ENCODE assay signal across 22 cellular contexts in the genomic region with DNA sequence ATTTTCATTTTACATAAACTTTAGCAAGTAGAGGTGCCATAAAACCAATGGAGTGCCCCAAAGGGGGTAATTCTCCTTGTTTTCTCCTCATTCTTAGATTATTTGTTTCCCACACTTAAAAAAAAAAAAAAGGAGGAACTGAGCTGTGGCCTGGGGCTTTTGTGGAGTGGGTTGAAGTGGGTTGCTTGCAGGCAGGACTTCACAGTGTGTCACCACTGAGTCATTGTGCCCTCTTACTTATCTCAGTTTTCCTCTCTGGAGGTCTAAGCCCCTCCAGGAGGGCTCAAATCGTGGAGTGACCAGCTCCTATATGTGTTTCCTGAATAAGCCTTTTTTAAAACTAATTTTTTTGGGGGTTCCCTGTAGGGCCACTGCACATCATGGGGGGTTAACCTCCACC.
"Had no signal": no experiment of that assay in that cellular context is flagged by ENCODE, and none has a peak within 500 bp of the region (broad histone marks: within the 10 kb centered on the region; RNA-seq: fewer than 3 reads in every experiment).

No MANE protein-coding gene starts in this region.

- H3K27me3 Mint-ChIP-seq: dendritic cell treated with granulocyte-macrophage colony-stimulating factor and Interleukin-4, amounts not matched to agents 40 ng/mL and 50 ng/mL, for 4 days; effector memory CD8-positive, alpha-beta T cell; memory B cell; progenitor cell of endocrine pancreas; stimulated activated naive CD8-positive, alpha-beta T cell treated with anti-CD3 and anti-CD28 coated beads, Interleukin-15, Interleukin-2, amounts not matched to agents 100 ng/mL and 50 ng/mL, for 24 hours had no signal

- DNase-seq: effector memory CD8-positive, alpha-beta T cell; glutamatergic neuron; islet precursor cell; left lung; lower lobe of right lung; occipital lobe; pancreas; right cardiac atrium; small intestine; stimulated activated CD4-positive, alpha-beta T cell treated with anti-CD3 and anti-CD28 coated beads, Interleukin-12 subunit alpha, Interleukin-12 subunit beta, amount 100 ng/mL, for 4 hours; tibial artery; upper lobe of left lung had no signal

- H3K27ac Mint-ChIP-seq: dendritic cell treated with granulocyte-macrophage colony-stimulating factor and Interleukin-4, amounts not matched to agents 40 ng/mL and 50 ng/mL, for 4 days; effector memory CD8-positive, alpha-beta T cell; memory B cell; mesothelial cell of epicardium; natural killer cell treated with Interleukin-12 subunit alpha and Interleukin-12 subunit beta and Interleukin-15 and Interleukin-18, amount 100 ng/mL, for 72 hours; stimulated activated naive CD8-positive, alpha-beta T cell treated with anti-CD3 and anti-CD28 coated beads, Interleukin-15, Interleukin-2, amounts not matched to agents 100 ng/mL and 50 ng/mL, for 24 hours had no signal

- H3K9me3 ChIP-seq: esophagus muscularis mucosa, gastroesophageal sphincter, left lung, lower lobe of right lung, pancreas, tibial artery, upper lobe of left lung, vagina had no signal

- H3K4me3 Mint-ChIP-seq: dendritic cell treated with granulocyte-macrophage colony-stimulating factor and Interleukin-4, amounts not matched to agents 40 ng/mL and 50 ng/mL, for 4 days; effector memory CD8-positive, alpha-beta T cell; memory B cell; mesothelial cell of epicardium; natural killer cell treated with Interleukin-12 subunit alpha and Interleukin-12 subunit beta and Interleukin-15 and Interleukin-18, amount 100 ng/mL, for 72 hours; stimulated activated naive CD8-positive, alpha-beta T cell treated with anti-CD3 and anti-CD28 coated beads, Interleukin-15, Interleukin-2, amounts not matched to agents 100 ng/mL and 50 ng/mL, for 24 hours had no signal

- H3K27ac ChIP-seq: epithelial cell of prostate, esophagus muscularis mucosa, gastroesophageal sphincter, left lung, lower lobe of right lung, pancreas, tibial artery, upper lobe of left lung, vagina had no signal

- H3K36me3 Mint-ChIP-seq: memory B cell; mesothelial cell of epicardium; natural killer cell treated with Interleukin-12 subunit alpha and Interleukin-12 subunit beta and Interleukin-15 and Interleukin-18, amount 100 ng/mL, for 72 hours had no signal

- H3K27me3 ChIP-seq: esophagus muscularis mucosa, gastroesophageal sphincter, left lung, pancreas, tibial artery, upper lobe of left lung, vagina had no signal

- H3K4me1 Mint-ChIP-seq: mesothelial cell of epicardium had no signal

- H3K9me3 Mint-ChIP-seq: dendritic cell treated with granulocyte-macrophage colony-stimulating factor and Interleukin-4, amounts not matched to agents 40 ng/mL and 50 ng/mL, for 4 days; effector memory CD8-positive, alpha-beta T cell; memory B cell; natural killer cell treated with Interleukin-12 subunit alpha and Interleukin-12 subunit beta and Interleukin-15 and Interleukin-18, amount 100 ng/mL, for 72 hours; stimulated activated naive CD8-positive, alpha-beta T cell treated with anti-CD3 and anti-CD28 coated beads, Interleukin-15, Interleukin-2, amounts not matched to agents 100 ng/mL and 50 ng/mL, for 24 hours had no signal

- ATAC-seq: effector memory CD8-positive, alpha-beta T cell; gastroesophageal sphincter; left lung; lower lobe of right lung; natural killer cell treated with Interleukin-12 subunit alpha and Interleukin-12 subunit beta and Interleukin-15 and Interleukin-18, amount 100 ng/mL, for 72 hours; pancreas; right cardiac atrium had no signal

- H3K4me1 ChIP-seq: esophagus muscularis mucosa, gastroesophageal sphincter, left lung, lower lobe of right lung, pancreas, tibial artery, upper lobe of left lung, vagina had no signal
